ENCODE assay signal across 15 cellular contexts in the genomic region with DNA sequence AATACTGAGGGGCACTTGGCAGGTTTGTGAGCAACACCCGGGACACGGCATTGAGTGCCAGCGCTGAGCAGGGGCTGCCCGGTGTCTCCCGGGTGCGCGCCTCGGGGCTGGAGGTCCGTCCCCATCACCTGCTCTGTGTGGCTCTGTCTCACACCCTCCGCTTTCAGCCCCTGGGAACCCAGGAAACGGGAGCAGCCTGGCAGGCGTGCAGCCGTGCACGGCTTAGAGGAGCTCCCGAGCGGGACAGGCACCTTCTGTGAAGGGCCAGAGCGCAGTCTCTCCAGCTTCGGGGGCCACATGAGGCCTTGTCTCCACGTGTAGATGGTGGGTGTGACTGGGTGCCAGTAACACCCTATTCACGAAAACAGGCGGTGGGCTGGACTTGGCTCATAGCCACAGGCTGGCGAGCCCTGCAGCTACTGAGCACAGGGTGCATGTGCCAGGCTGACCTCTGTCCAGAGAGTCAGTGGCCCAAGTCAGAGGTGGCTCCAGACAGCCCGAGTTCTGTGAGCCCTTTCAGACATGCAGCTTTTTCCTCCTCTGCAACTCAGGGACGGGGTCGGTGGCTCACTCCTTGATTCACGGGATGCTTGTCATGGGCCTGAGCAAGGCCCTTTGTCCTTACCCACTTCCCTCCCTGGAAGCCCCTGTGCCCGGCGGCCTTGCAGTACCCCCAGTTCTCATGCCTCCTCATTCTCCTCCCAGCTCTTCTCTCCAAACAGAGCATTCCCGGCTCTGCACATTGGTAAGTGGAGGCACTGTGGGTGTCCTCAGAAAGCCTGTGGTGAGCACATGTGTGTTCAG. TPM values are rescaled to one million over a fixed set of nuclear protein-coding genes. Genes with fewer than 3 reads are reported as not detected.
"Had no signal": no experiment of that assay in that cellular context is flagged by ENCODE, and none has a peak within 500 bp of the region (broad histone marks: within the 10 kb centered on the region; RNA-seq: fewer than 3 reads in every experiment).

No MANE protein-coding gene starts in this region.

- DNase-seq: activated CD4-positive, alpha-beta memory T cell treated with anti-CD3 and anti-CD28 coated beads, Interleukin-2, amount 10 ng/mL, durations not matched to agents 7 days and 5 days; activated CD4-positive, alpha-beta T cell treated with anti-CD3 and anti-CD28 coated beads for 36 hours; activated CD8-positive, alpha-beta memory T cell treated with anti-CD3 and anti-CD28 coated beads, Interleukin-2, amount 50 U/mL, for 4 hours; activated gamma-delta T cell treated with Interleukin-2 at 50 U/mL for 16 hours; activated T-cell treated with anti-CD3 and anti-CD28 coated beads, Interleukin-2, amount 50 U/mL, for 72 hours; dermis blood vessel endothelial cell; mesendoderm; T-helper 9 cell had no signal

- H3K4me1 Mint-ChIP-seq: activated CD4-positive, alpha-beta memory T cell treated with anti-CD3 and anti-CD28 coated beads, Interleukin-2, amount 10 ng/mL, durations not matched to agents 7 days and 5 days; activated CD4-positive, alpha-beta T cell treated with anti-CD3 and anti-CD28 coated beads for 36 hours had no signal

- H3K4me3 ChIP-seq: psoas muscle, SJSA1 had no signal

- ATAC-seq: activated CD4-positive, alpha-beta T cell treated with anti-CD3 and anti-CD28 coated beads for 36 hours; activated T-cell treated with anti-CD3 and anti-CD28 coated beads, Interleukin-2, amount 50 U/mL, for 72 hours; esophagus mucosa; psoas muscle had no signal

- H3K36me3 ChIP-seq: SJSA1 had no signal

- H3K27ac Mint-ChIP-seq: activated CD4-positive, alpha-beta memory T cell treated with anti-CD3 and anti-CD28 coated beads, Interleukin-2, amount 10 ng/mL, durations not matched to agents 7 days and 5 days; activated CD4-positive, alpha-beta T cell treated with anti-CD3 and anti-CD28 coated beads for 36 hours; activated T-cell treated with anti-CD3 and anti-CD28 coated beads, Interleukin-2, amount 50 U/mL, for 72 hours had no signal

- H3K27me3 ChIP-seq: neutrophil, SJSA1 had no signal

- H3K4me1 ChIP-seq: psoas muscle, SJSA1 had no signal

- H3K9me3 Mint-ChIP-seq: activated CD4-positive, alpha-beta memory T cell treated with anti-CD3 and anti-CD28 coated beads, Interleukin-2, amount 10 ng/mL, durations not matched to agents 7 days and 5 days; activated T-cell treated with anti-CD3 and anti-CD28 coated beads, Interleukin-2, amount 50 U/mL, for 72 hours; central memory CD8-positive, alpha-beta T cell had no signal

- H3K4me3 Mint-ChIP-seq: activated CD4-positive, alpha-beta memory T cell treated with anti-CD3 and anti-CD28 coated beads, Interleukin-2, amount 10 ng/mL, durations not matched to agents 7 days and 5 days; activated CD4-positive, alpha-beta T cell treated with anti-CD3 and anti-CD28 coated beads for 36 hours; activated T-cell treated with anti-CD3 and anti-CD28 coated beads, Interleukin-2, amount 50 U/mL, for 72 hours; central memory CD8-positive, alpha-beta T cell had no signal

- H3K27ac ChIP-seq: neutrophil, psoas muscle, SJSA1, VCaP had no signal

- H3K27me3 Mint-ChIP-seq: activated CD4-positive, alpha-beta memory T cell treated with anti-CD3 and anti-CD28 coated beads, Interleukin-2, amount 10 ng/mL, durations not matched to agents 7 days and 5 days; activated CD4-positive, alpha-beta T cell treated with anti-CD3 and anti-CD28 coated beads for 36 hours; central memory CD8-positive, alpha-beta T cell had no signal

- H3K9me3 ChIP-seq: neutrophil, psoas muscle, SJSA1 had no signal

RNA-seq across cellular contexts. Expression of a gene that starts 35.7 kb away (rescaled TPM):
- total RNA-seq: activated CD4-positive, alpha-beta memory T cell treated with anti-CD3 and anti-CD28 coated beads, Interleukin-2, amount 10 ng/mL, durations not matched to agents 7 days and 5 days; activated CD4-positive, alpha-beta T cell treated with anti-CD3 and anti-CD28 coated beads for 36 hours; activated T-cell treated with anti-CD3 and anti-CD28 coated beads, Interleukin-2, amount 50 U/mL, for 72 hours; dermis blood vessel endothelial cell; esophagus mucosa; psoas muscle; SJSA1 had no signal
- polyA plus RNA-seq: psoas muscle, thymus had no signal
